In genomic region chr16:2671741-2672140, GRCh38 we compare ENCODE assay signal across 12 cellular contexts. TPM values are rescaled to one million over a fixed set of nuclear protein-coding genes. Genes with fewer than 3 reads are reported as not detected.
DNase-seq lines count a peak whose midpoint lies in the region; ATAC-seq and TF ChIP-seq lines count a peak whose summit lies in the region.
"Had no signal": no experiment of that assay in that cellular context is flagged by ENCODE, and none has a peak within 500 bp of the region (broad histone marks: within the 10 kb centered on the region; RNA-seq: fewer than 3 reads in every experiment).

No MANE protein-coding gene starts in this region.

- peaks cover 13% of the 10 kb centered on the region for H3K79me2 ChIP-seq in neural progenitor cell (ENCODE audit: low read depth)

- WGBS in neuronal stem cell (ENCODE audit: extremely low coverage in 2 of 2, insufficient read length in 2 of 2, insufficient replicate concordance in 1 of 2), 2 donors: no CpG with 5 or more reads among the region's 13 CpGs

- no peak overlapping the region for H2BK12ac ChIP-seq in neuronal stem cell (ENCODE audit: low read length)

- CTCF ChIA-PET in CD4-positive, alpha-beta memory T cell (lab: Charles Lee; ENCODE audit: partially characterized antibody): no interaction called here

- peak overlapping the region; percentile 56 for H3K27ac ChIP-seq in CD4-positive, alpha-beta memory T cell (ENCODE audit: low read depth, low read length)
- H3K27ac ChIP-seq in coronary artery: no peak overlapping the region
- H3K27ac ChIP-seq in neural progenitor cell: no peak overlapping the region
- no peak overlapping the region for H3K27ac ChIP-seq in neuronal stem cell (replicated peaks; ENCODE audit: low read length)

- H3K9me3 ChIP-seq in CD4-positive, alpha-beta memory T cell (ENCODE audit: control insufficient read depth in 1 of 2, low read length in 2 of 2): no peaks in the 10 kb centered on the region
- H3K9me3 ChIP-seq in neural progenitor cell (ENCODE audit: low read depth) (no peaks in the 10 kb centered on the region), neuronal stem cell (replicated peaks in 1 of 2; ENCODE audit: control insufficient read depth in 2 of 2, insufficient read depth in 1 of 2, low read depth in 1 of 2, low read length in 2 of 2) (no peaks in the 10 kb centered on the region)

- H3K4ac ChIP-seq in neuronal stem cell (ENCODE audit: low read length): no peak overlapping the region

- no peak overlapping the region for H3K14ac ChIP-seq in neuronal stem cell (ENCODE audit: low read length)

- H3K4me2 ChIP-seq in neural progenitor cell: no peak overlapping the region
- no peak overlapping the region for H3K4me2 ChIP-seq in neuronal stem cell (ENCODE audit: insufficient read depth, low read length, poor library complexity, severe bottlenecking)

- H3K23ac ChIP-seq in neuronal stem cell (ENCODE audit: low read depth, low read length, poor library complexity): no peak overlapping the region

- no peak overlapping the region for H2AK5ac ChIP-seq in neuronal stem cell (ENCODE audit: low read depth, low read length)

- H3K9ac ChIP-seq in neural progenitor cell (no peak overlapping the region), neuronal stem cell (ENCODE audit: low read depth, low read length, poor library complexity) (no peak overlapping the region)

- TF ChIP-seq CTCF in NB4 (IDR thresholded peaks at IDR 0.05; ENCODE audit: low read depth, low read length) (no peak), coronary artery (IDR thresholded peaks at IDR 0.05) (no peak), neural progenitor cell (IDR thresholded peaks at IDR 0.05) (no peak)

- no peaks in the 10 kb centered on the region for H3K36me3 ChIP-seq in CD4-positive, alpha-beta memory T cell (ENCODE audit: insufficient read depth, low read length)
- no peaks in the 10 kb centered on the region for H3K36me3 ChIP-seq in neural progenitor cell
- H3K36me3 ChIP-seq in neuronal stem cell (replicated peaks in 1 of 2; ENCODE audit: control insufficient read depth in 2 of 2, insufficient read depth in 2 of 2, low read length in 2 of 2): peaks cover 0 to 11% of the 10 kb centered on the region in 2 donors

- no peaks in the 10 kb centered on the region for H3K27me3 ChIP-seq in CD4-positive, alpha-beta memory T cell (ENCODE audit: insufficient read depth, low read length)
- no peaks in the 10 kb centered on the region for H3K27me3 ChIP-seq in neural progenitor cell
- no peaks in the 10 kb centered on the region for H3K27me3 ChIP-seq in neuronal stem cell (ENCODE audit: control insufficient read depth in 3 of 3, insufficient read depth in 3 of 3, low read depth in 1 of 3, low read length in 3 of 3)

- H2BK120ac ChIP-seq in neuronal stem cell (ENCODE audit: low read depth, low read length): no peak overlapping the region

- H3K9me3 Mint-ChIP-seq in CD4-positive, alpha-beta memory T cell: no peaks in the 10 kb centered on the region
- no peaks in the 10 kb centered on the region for H3K9me3 Mint-ChIP-seq in neural progenitor cell

- H4K8ac ChIP-seq in neuronal stem cell (ENCODE audit: low read depth, low read length): no peak overlapping the region

- peaks cover 14 to 49% (median 28%) of the 10 kb centered on the region in 4 donors for H3K4me1 Mint-ChIP-seq in CD4-positive, alpha-beta memory T cell
- H3K4me1 Mint-ChIP-seq in neural progenitor cell: peaks cover 18% of the 10 kb centered on the region

- POLR2A ChIA-PET in CD4-positive, alpha-beta memory T cell (lab: Charles Lee; ENCODE audit: partially characterized antibody): no interaction called here

- no peaks in the 10 kb centered on the region for H3K27me3 Mint-ChIP-seq in CD4-positive, alpha-beta memory T cell
- H3K27me3 Mint-ChIP-seq in neural progenitor cell (ENCODE audit: insufficient read depth, low read depth): peaks cover 2% of the 10 kb centered on the region

- peaks cover 14 to 19% of the 10 kb centered on the region in 2 donors for H3K36me3 Mint-ChIP-seq in CD4-positive, alpha-beta memory T cell
- no peaks in the 10 kb centered on the region for H3K36me3 Mint-ChIP-seq in neural progenitor cell

- peak overlapping the region in 5 of 7 donors; percentile 12 to 89 (median 71) for H3K27ac Mint-ChIP-seq in CD4-positive, alpha-beta memory T cell
- H3K27ac Mint-ChIP-seq in neural progenitor cell: no peak overlapping the region

- H2BK5ac ChIP-seq in neuronal stem cell (ENCODE audit: low read length): no peak overlapping the region

- intact Hi-C loops in CD4-positive, alpha-beta memory T cell (cut with micrococcal nuclease): loop anchor here (5.0 kb wide), 1 partner anchor 159 kb away; the partner anchor contains the start of gene ATP6V0C

- no peak overlapping the region for H3K4me3 ChIP-seq in CD4-positive, alpha-beta memory T cell (ENCODE audit: low read length in 2 of 2)
- H3K4me3 ChIP-seq in NB4 (ENCODE audit: low read depth, low read length): peak overlapping the region; percentile 62
- peak overlapping the region; percentile 87 for H3K4me3 ChIP-seq in coronary artery
- no peak overlapping the region for H3K4me3 ChIP-seq in neural progenitor cell
- H3K4me3 ChIP-seq in neuronal stem cell (ENCODE audit: low read length in 2 of 2): peak overlapping the region in 1 of 2 donors; percentile 46

- H2BK15ac ChIP-seq in neuronal stem cell (ENCODE audit: low read length): no peak overlapping the region

- H3K79me1 ChIP-seq in neuronal stem cell (ENCODE audit: low read depth, low read length): no peaks in the 10 kb centered on the region

- TF ChIP-seq POLR2A in NB4 (IDR thresholded peaks at IDR 0.05; ENCODE audit: extremely low read depth, insufficient read length): no peak

- DNase-seq in CD4-positive, alpha-beta memory T cell: no peak
- DNase-seq in NB4 (ENCODE audit: low read depth) (no peak), coronary artery (ENCODE audit: low spot score) (no peak), neural progenitor cell (ENCODE audit: low spot score) (no peak), KG1 (lab: John Stamatoyannopoulos, UW) (no peak), neuronal stem cell (ENCODE audit: low spot score) (no peak)
- DNase-seq: amygdala, DMS79, NCI-H2227 treated with DMSO at 0.1 percent for 48 hours, T-helper 9 cell had no signal

- H3K4me3 Mint-ChIP-seq in CD4-positive, alpha-beta memory T cell: peak overlapping the region in 7 of 8 donors; percentile 52 to 86 (median 81)
- peak overlapping the region; percentile 82 for H3K4me3 Mint-ChIP-seq in neural progenitor cell

- H2AFZ ChIP-seq in neural progenitor cell (replicated peaks): no peak overlapping the region
- no peak overlapping the region for H2AFZ ChIP-seq in neuronal stem cell (ENCODE audit: low read length)

- ATAC-seq in GM21723 (IDR thresholded peaks at IDR 0.05; ENCODE audit: unreplicated experiment): no peak
- ATAC-seq in HG03159 (IDR thresholded peaks at IDR 0.05; ENCODE audit: unreplicated experiment): no peak

- H4K91ac ChIP-seq in neuronal stem cell (ENCODE audit: low read depth, low read length, poor library complexity): no peak overlapping the region

- H3K18ac ChIP-seq in neuronal stem cell (ENCODE audit: low read length): no peak overlapping the region

- H3K4me1 ChIP-seq in CD4-positive, alpha-beta memory T cell (ENCODE audit: insufficient read depth, low read length): peaks cover 21% of the 10 kb centered on the region
- H3K4me1 ChIP-seq in neural progenitor cell (peaks cover 6% of the 10 kb centered on the region), neuronal stem cell (ENCODE audit: control insufficient read depth in 2 of 2, insufficient read depth in 1 of 2, low read depth in 1 of 2, low read length in 2 of 2) (peaks cover 0 to 5% of the 10 kb centered on the region in 2 donors)

- H3F3A ChIP-seq in neural progenitor cell (ENCODE audit: low read depth): peaks cover 18% of the 10 kb centered on the region

- H4K20me1 ChIP-seq in neural progenitor cell (ENCODE audit: low read depth): peaks cover 20% of the 10 kb centered on the region

RNA-seq across cellular contexts. Expression of gene KCTD5, which starts 10.6 kb away (rescaled TPM):
- 10 to 100 TPM; 26.7 to 27.1 TPM for total RNA-seq in CD4-positive, alpha-beta memory T cell
- 10 to 100 TPM; 19.6 to 22.5 TPM for polyA plus RNA-seq in CD4-positive, alpha-beta memory T cell
- 21.6 and 34.5 TPM in 2 replicates for total RNA-seq in neural progenitor cell (ENCODE audit: low replicate concordance)
- polyA plus RNA-seq in neuronal stem cell (2013, experiment 1 of 2): 26.1 TPM
- 27.0 TPM for polyA plus RNA-seq in neuronal stem cell (2013, experiment 2 of 2)

RNA-seq across cellular contexts. Expression of gene PRSS27, which starts 48.3 kb away (rescaled TPM):
- under 1 TPM; 0.61 to 0.96 TPM for total RNA-seq in CD4-positive, alpha-beta memory T cell
- polyA plus RNA-seq in CD4-positive, alpha-beta memory T cell: not detected
- 1.8 and 5.1 TPM in 2 replicates for total RNA-seq in neural progenitor cell (ENCODE audit: low replicate concordance)
- 3.6 TPM for polyA plus RNA-seq in neuronal stem cell (2013, experiment 1 of 2)
- polyA plus RNA-seq in neuronal stem cell (2013, experiment 2 of 2): 3.8 TPM

Comparison
In these comparisons a context has a peak if more than half of its experiments do, and no peak if none do; other contexts are left out.
1. H3K4me3 ChIP-seq: peak in NB4 (single experiment) and coronary artery (single experiment); none in CD4-positive, alpha-beta memory T cell (0 of 2) and neural progenitor cell (single experiment).